8 cellular contexts compared by ENCODE assay signal in genomic region chr15:29568840-29569532, GRCh38.
A peak's percentile ranks its signal among the peaks of the same experiment; 100 is the strongest.
DNase-seq lines count a peak whose midpoint lies in the region; ATAC-seq, FAIRE-seq and TF ChIP-seq lines count a peak whose summit lies in the region.

No MANE protein-coding gene starts in this region.

- no peaks in the 10 kb centered on the region for H3K36me3 ChIP-seq in BE2C
- H3K36me3 ChIP-seq in kidney (ENCODE audit: control insufficient read depth in 1 of 2, insufficient read depth in 2 of 2, low read length in 2 of 2): no peaks in the 10 kb centered on the region

- no peak for DNase-seq in BE2C
- peak; percentile 45 for DNase-seq in HPDE6-E6E7 (ENCODE audit: extremely low spot score)
- DNase-seq in SW480 (ENCODE audit: low spot score): peak; percentile 80
- DNase-seq in kidney: no peak
- no peak for DNase-seq in islet precursor cell
- DNase-seq in stimulated activated naive CD4-positive, alpha-beta T cell treated with Interleukin-2 at 50 U/mL for 16 hours (lab: John Stamatoyannopoulos, UW): no peak

- H3K9me3 ChIP-seq in BE2C (no peaks in the 10 kb centered on the region), kidney (ENCODE audit: control insufficient read depth in 1 of 2, low read length in 2 of 2) (no peaks in the 10 kb centered on the region)

- no peak overlapping the region for H3K9ac ChIP-seq in kidney (ENCODE audit: low read length in 2 of 2)

- TF ChIP-seq CTCF in BE2C (IDR thresholded peaks at IDR 0.05; ENCODE audit: low read depth, low read length) (peak; percentile 15), kidney (IDR thresholded peaks at IDR 0.05; ENCODE audit: borderline replicate concordance, extremely low read depth, insufficient read depth) (peak; percentile 37)

- H3K4me3 ChIP-seq in BE2C (ENCODE audit: low read depth, low read length): no peak overlapping the region
- H3K4me3 ChIP-seq in kidney (ENCODE audit: low read length in 2 of 2): peak overlapping the region; percentile 24 to 50

- no peak for ATAC-seq in HG03139 (IDR thresholded peaks at IDR 0.05; ENCODE audit: unreplicated experiment)
- no peak for ATAC-seq in GM18861 (IDR thresholded peaks at IDR 0.05; ENCODE audit: unreplicated experiment)

- no peaks in the 10 kb centered on the region for H3K4me1 ChIP-seq in BE2C
- peaks cover 0 to 2% of the 10 kb centered on the region in 2 donors for H3K4me1 ChIP-seq in kidney (ENCODE audit: control insufficient read depth in 1 of 2, insufficient read depth in 1 of 2, low read depth in 1 of 2, low read length in 2 of 2)

- H3K27me3 ChIP-seq in BE2C: peaks cover 55% of the 10 kb centered on the region

- no peak overlapping the region for H3K27ac ChIP-seq in kidney (ENCODE audit: low read depth in 2 of 2, low read length in 2 of 2)

- FAIRE-seq in kidney (lab: Jason Lieb, UNC): peak; percentile 83

- intact Hi-C loops in kidney (cut with DNase I): no loop called here

Comparison
In these comparisons a context has a peak if more than half of its experiments do, and no peak if none do; other contexts are left out.
1. DNase-seq: peak in HPDE6-E6E7 (single experiment) and SW480 (single experiment); none in BE2C (single experiment), kidney (single experiment), islet precursor cell (single experiment) and stimulated activated naive CD4-positive, alpha-beta T cell treated with Interleukin-2 at 50 U/mL for 16 hours (single experiment).